ENCODE assay signal across 9 cellular contexts in genomic region chr3:126389112-126389791, GRCh38. TPM values are rescaled to one million over a fixed set of nuclear protein-coding genes. Genes with fewer than 3 reads are reported as not detected.
DNase-seq lines count a peak whose midpoint lies in the region; ATAC-seq and TF ChIP-seq lines count a peak whose summit lies in the region.
"Had no signal": no experiment of that assay in that cellular context is flagged by ENCODE, and none has a peak within 500 bp of the region (broad histone marks: within the 10 kb centered on the region; RNA-seq: fewer than 3 reads in every experiment).

No MANE protein-coding gene starts in this region.

- no peaks in the 10 kb centered on the region for H3K4me1 ChIP-seq in colonic mucosa

- peak; percentile 67 for ATAC-seq in GM21529 (IDR thresholded peaks at IDR 0.05; ENCODE audit: unreplicated experiment)
- peak; percentile 64 for ATAC-seq in T-helper 17 cell
- ATAC-seq in GM19467 (IDR thresholded peaks at IDR 0.05; ENCODE audit: unreplicated experiment): no peak

- no peak overlapping the region for H3K27ac ChIP-seq in colonic mucosa

- intact Hi-C loops in colonic mucosa (cut with DNase I): loop anchor here (2.0 kb wide), 2 partner anchors 130 to 254 kb away; no protein-coding TSS in a partner anchor

- H3K27me3 Mint-ChIP-seq in T-helper 17 cell: peaks cover 77% of the 10 kb centered on the region

- H3K4me1 Mint-ChIP-seq in T-helper 17 cell: peaks cover 13% of the 10 kb centered on the region

- no peaks in the 10 kb centered on the region for H3K36me3 ChIP-seq in colonic mucosa

- H3K4me3 ChIP-seq in colonic mucosa: peak overlapping the region; percentile 29

- H3K9ac ChIP-seq in colonic mucosa (ENCODE audit: low read depth in 2 of 2, low read length in 2 of 2): peak overlapping the region; percentile 52 to 55

- no peaks in the 10 kb centered on the region for H3K27me3 ChIP-seq in colonic mucosa

- H3K36me3 Mint-ChIP-seq in T-helper 17 cell (ENCODE audit: low read depth): peaks cover 2% of the 10 kb centered on the region

- no peak overlapping the region for H3K27ac Mint-ChIP-seq in T-helper 17 cell

- DNase-seq in COR-L47 (lab: John Stamatoyannopoulos, UW): peak; percentile 72
- DNase-seq in MV-4-11 (lab: John Stamatoyannopoulos, UW): peak; percentile 90
- no peak for DNase-seq in T-helper 17 cell
- peak; percentile 87 for DNase-seq in colonic mucosa
- DNase-seq in kidney tubule cell (ENCODE audit: low spot score): peak; percentile 88
- peak; percentile 37 for DNase-seq in smooth muscle cell of the brain vasculature (ENCODE audit: low read depth, low spot score)

- H3K4me3 Mint-ChIP-seq in T-helper 17 cell: peak overlapping the region; percentile 66

- H3K9me3 ChIP-seq in T-helper 17 cell (ENCODE audit: control insufficient read depth, low read length, poor library complexity, severe bottlenecking) (no peaks in the 10 kb centered on the region), colonic mucosa (no peaks in the 10 kb centered on the region)

- peak; percentile 90 for TF ChIP-seq CTCF in colonic mucosa (IDR thresholded peaks at IDR 0.05)

RNA-seq across cellular contexts. Expression of gene CFAP100, which starts 5.5 kb away (rescaled TPM):
- total RNA-seq in T-helper 17 cell: not detected
- total RNA-seq in colonic mucosa: not detected
- total RNA-seq: T-helper 1 cell treated with Interleukin-12 subunit alpha and Interleukin-12 subunit beta and Interleukin-4 antibody, amounts not matched to agents 30 ng/mL and 1 ng/mL, for 36 hours had no signal

RNA-seq across cellular contexts. Expression of gene KLF15, which starts 32.0 kb away (rescaled TPM):
- total RNA-seq in T-helper 17 cell: under 1 TPM in 1 of 2 donors, not detected in 1; 0.39 TPM
- 1 to 10 TPM in 1 of 2 donors, under 1 TPM in 1; 0.66 to 1.9 TPM for total RNA-seq in colonic mucosa
- total RNA-seq: T-helper 1 cell treated with Interleukin-12 subunit alpha and Interleukin-12 subunit beta and Interleukin-4 antibody, amounts not matched to agents 30 ng/mL and 1 ng/mL, for 36 hours had no signal

Comparison
In these comparisons a context has a peak if more than half of its experiments do, and no peak if none do; other contexts are left out.
1. DNase-seq: peak in COR-L47 (single experiment), MV-4-11 (single experiment), colonic mucosa (single experiment), kidney tubule cell (single experiment) and smooth muscle cell of the brain vasculature (single experiment); none in T-helper 17 cell (0 of 3).